ENCODE assay signal across 25 cellular contexts in genomic region chr22:44673406-44673805, GRCh38.
"Had no signal": no experiment of that assay in that cellular context is flagged by ENCODE, and none has a peak within 500 bp of the region (broad histone marks: within the 10 kb centered on the region; RNA-seq: fewer than 3 reads in every experiment).

No MANE protein-coding gene starts in this region.

- H3K36me3 ChIP-seq: esophagus squamous epithelium, prostate gland, right atrium auricular region, sigmoid colon, spleen, thyroid gland, vagina had no signal

- FAIRE-seq: endometrium, frontal cortex had no signal

- H3K27ac Mint-ChIP-seq: memory B cell; nephron; stimulated activated naive B cell treated with anti-CD40 and anti-IgM and Interleukin-4, amounts not matched to agents 10 μg/mL and 1 μg/mL and 100 μg/mL, for 72 hours had no signal

- DNase-seq: dermis blood vessel endothelial cell; effector memory CD8-positive, alpha-beta T cell; erythroblast; esophagus squamous epithelium; hypothalamus; immature natural killer cell; islet precursor cell; nucleus accumbens; sigmoid colon; spleen; stimulated activated CD4-positive, alpha-beta T cell treated with anti-CD3 and anti-CD28 coated beads, Interleukin-4, amount 100 ng/mL, for 4 hours; stimulated activated naive B cell treated with anti-CD40 and anti-IgM and Interleukin-4, amounts not matched to agents 10 μg/mL and 1 μg/mL and 100 μg/mL, for 72 hours; stimulated activated naive CD8-positive, alpha-beta T cell treated with anti-CD3 and anti-CD28 coated beads, Interleukin-15, amount 100 ng/mL, for 72 hours; thyroid gland; trophoblast cell had no signal

- H3K4me3 ChIP-seq: coronary artery, esophagus squamous epithelium, lung, prostate gland, right atrium auricular region, sigmoid colon, spleen, thyroid gland, vagina had no signal

- H3K9me3 Mint-ChIP-seq: effector memory CD8-positive, alpha-beta T cell; immature natural killer cell; memory B cell; nephron; stimulated activated naive B cell treated with anti-CD40 and anti-IgM and Interleukin-4, amounts not matched to agents 10 μg/mL and 1 μg/mL and 100 μg/mL, for 72 hours; stimulated activated naive CD8-positive, alpha-beta T cell treated with anti-CD3 and anti-CD28 coated beads, Interleukin-15, amount 100 ng/mL, for 72 hours had no signal

- H3K9me3 ChIP-seq: esophagus squamous epithelium, prostate gland, right atrium auricular region, sigmoid colon, spleen, thyroid gland, vagina had no signal

- H3K27me3 Mint-ChIP-seq: effector memory CD8-positive, alpha-beta T cell; stimulated activated naive CD8-positive, alpha-beta T cell treated with anti-CD3 and anti-CD28 coated beads, Interleukin-15, amount 100 ng/mL, for 72 hours had no signal

- H3K27ac ChIP-seq: coronary artery, esophagus squamous epithelium, prostate gland, right atrium auricular region, sigmoid colon, spleen, thyroid gland, vagina had no signal

- H3K36me3 Mint-ChIP-seq: memory B cell; stimulated activated naive B cell treated with anti-CD40 and anti-IgM and Interleukin-4, amounts not matched to agents 10 μg/mL and 1 μg/mL and 100 μg/mL, for 72 hours had no signal

- H3K4me3 Mint-ChIP-seq: effector memory CD8-positive, alpha-beta T cell; memory B cell; nephron; stimulated activated naive B cell treated with anti-CD40 and anti-IgM and Interleukin-4, amounts not matched to agents 10 μg/mL and 1 μg/mL and 100 μg/mL, for 72 hours; stimulated activated naive CD8-positive, alpha-beta T cell treated with anti-CD3 and anti-CD28 coated beads, Interleukin-15, amount 100 ng/mL, for 72 hours had no signal

- H3K4me1 ChIP-seq: prostate gland had no signal

- ATAC-seq: effector memory CD8-positive, alpha-beta T cell; left lobe of liver; stimulated activated naive B cell treated with anti-CD40 and anti-IgM and Interleukin-4, amounts not matched to agents 10 μg/mL and 1 μg/mL and 100 μg/mL, for 72 hours; stimulated activated naive CD8-positive, alpha-beta T cell treated with anti-CD3 and anti-CD28 coated beads, Interleukin-15, amount 100 ng/mL, for 72 hours had no signal

- H3K27me3 ChIP-seq: right atrium auricular region, thyroid gland, vagina had no signal
